ENCODE assay signal across 18 cellular contexts in genomic region chr4:40661803-40662202, GRCh38. TPM values are rescaled to one million over a fixed set of nuclear protein-coding genes. Genes with fewer than 3 reads are reported as not detected.
DNase-seq lines count a peak whose midpoint lies in the region; ATAC-seq and TF ChIP-seq lines count a peak whose summit lies in the region.
"Had no signal": no experiment of that assay in that cellular context is flagged by ENCODE, and none has a peak within 500 bp of the region (broad histone marks: within the 10 kb centered on the region; RNA-seq: fewer than 3 reads in every experiment).

No MANE protein-coding gene starts in this region.

- no peak overlapping the region for H3K56ac ChIP-seq in H9 (ENCODE audit: insufficient read length, low read depth, low read length)

- no peak overlapping the region for H4K91ac ChIP-seq in H9 (ENCODE audit: insufficient read length, low read depth, low read length)
- no peak overlapping the region for H4K91ac ChIP-seq in mesenchymal stem cell (ENCODE audit: low read length)

- H3K4me2 ChIP-seq in H9 (ENCODE audit: insufficient read depth, insufficient read length, low read length) (no peak overlapping the region), mesenchymal stem cell (ENCODE audit: low read length, poor library complexity, severe bottlenecking) (no peak overlapping the region), GM23248 (ENCODE audit: unreplicated experiment) (no peak overlapping the region)
- H3K4me2 ChIP-seq: KMS-11 had no signal

- H4K5ac ChIP-seq in H9 (ENCODE audit: insufficient read length, low read depth, low read length): no peak overlapping the region

- H3K14ac ChIP-seq in H9 (ENCODE audit: insufficient read depth, low read length) (no peak overlapping the region), mesenchymal stem cell (ENCODE audit: low read length in 2 of 2) (no peak overlapping the region)

- WGBS in H9 (ENCODE audit: extremely low coverage, insufficient read length, low lambda C conversion rate): no CpG with 5 or more reads among the region's 4 CpGs
- 90% methylated on average over 3 of the region's 4 CpGs for WGBS in mesenchymal stem cell
- WGBS in GM23248 (ENCODE audit: low coverage in 1 of 2, low lambda C conversion rate in 2 of 2, missing lambda C conversion rate in 2 of 2), 2 experiments: 52 to 61% methylated on average over 4 of the region's 4 CpGs

- H2AK5ac ChIP-seq in H9 (ENCODE audit: insufficient read length, low read length): no peak overlapping the region
- H2AK5ac ChIP-seq in mesenchymal stem cell (ENCODE audit: low read length, severe bottlenecking): peak overlapping the region; percentile 9

- H3K9me3 Mint-ChIP-seq in H9: no peaks in the 10 kb centered on the region
- no peaks in the 10 kb centered on the region for H3K9me3 Mint-ChIP-seq in activated T-helper 17 cell treated with anti-CD3 and anti-CD28 coated beads, Interleukin-2, amount 50 U/mL, for 72 hours
- H3K9me3 Mint-ChIP-seq: CD4-positive, alpha-beta T cell had no signal

- H3K27me3 ChIP-seq in H9 (ENCODE audit: insufficient read depth, low read length) (no peaks in the 10 kb centered on the region), mesenchymal stem cell (ENCODE audit: control insufficient read depth in 1 of 2, insufficient read depth in 1 of 2, low read length in 2 of 2) (no peaks in the 10 kb centered on the region), GM23248 (replicated peaks; ENCODE audit: insufficient read depth) (no peaks in the 10 kb centered on the region)

- in situ Hi-C loops in ACHN (cut with HindIII; ENCODE audit: low pct_ligation_motif_present, low pct_unique_long_range_greater_than_20kb, low sequenced_read_pairs) (no loop called here), GM23248 (cut with MboI) (no loop called here), GM13977 (cut with MboI; ENCODE audit: low pct_unique_long_range_greater_than_20kb, low sequenced_read_pairs, unreplicated experiment) (no loop called here)

- no peak overlapping the region for H2BK120ac ChIP-seq in H9 (ENCODE audit: low read depth, low read length, poor library complexity, severe bottlenecking)
- no peak overlapping the region for H2BK120ac ChIP-seq in mesenchymal stem cell (ENCODE audit: low read depth, low read length)

- H3K23ac ChIP-seq in H9 (ENCODE audit: insufficient read length, low read depth, low read length): no peak overlapping the region
- H3K23ac ChIP-seq in mesenchymal stem cell (ENCODE audit: low read length in 2 of 2): no peak overlapping the region

- TF ChIP-seq CTCF in H9 (conservative IDR thresholded peaks at IDR 0.05) (no peak), GM13977 (IDR thresholded peaks at IDR 0.05; ENCODE audit: extremely low read depth, insufficient read depth, missing control alignments) (no peak)

- H3K36me3 Mint-ChIP-seq in H9 (ENCODE audit: insufficient read depth in 1 of 3, low read depth in 3 of 3): no peaks in the 10 kb centered on the region
- H3K36me3 Mint-ChIP-seq in activated T-helper 17 cell treated with anti-CD3 and anti-CD28 coated beads, Interleukin-2, amount 50 U/mL, for 72 hours (ENCODE audit: low read depth): no peaks in the 10 kb centered on the region

- no peaks in the 10 kb centered on the region for H3K9me2 ChIP-seq in GM23248 (ENCODE audit: insufficient read depth)

- no peaks in the 10 kb centered on the region for H3K79me2 ChIP-seq in H9 (ENCODE audit: insufficient read depth, low read length)
- H3K79me2 ChIP-seq in GM23248 (ENCODE audit: insufficient read depth): no peaks in the 10 kb centered on the region

- H2AFZ ChIP-seq in H9 (ENCODE audit: low read length) (no peak overlapping the region), mesenchymal stem cell (ENCODE audit: low read depth, low read length) (no peak overlapping the region), GM23248 (no peak overlapping the region)

- peaks cover 3% of the 10 kb centered on the region; the same call in 1 of the 2 replicates for H3K4me1 ChIP-seq in H9 (ENCODE audit: insufficient read depth, low read length)
- peaks cover 2% of the 10 kb centered on the region for H3K4me1 ChIP-seq in mesenchymal stem cell (ENCODE audit: control insufficient read depth, insufficient read depth, low read depth, low read length)
- peaks cover 11% of the 10 kb centered on the region for H3K4me1 ChIP-seq in GM23248 (ENCODE audit: insufficient read depth)

- peak overlapping the region in 1 of 2 experiments; percentile 60; a peak in 2 of 5 replicates for H3K4me3 Mint-ChIP-seq in H9
- no peak overlapping the region for H3K4me3 Mint-ChIP-seq in activated T-helper 17 cell treated with anti-CD3 and anti-CD28 coated beads, Interleukin-2, amount 50 U/mL, for 72 hours
- H3K4me3 Mint-ChIP-seq: B cell; CD4-positive, alpha-beta T cell had no signal

- H2BK12ac ChIP-seq in H9 (ENCODE audit: insufficient read length, low read depth, low read length): no peak overlapping the region
- H2BK12ac ChIP-seq in mesenchymal stem cell (ENCODE audit: low read length in 2 of 2): no peak overlapping the region

- no peak overlapping the region for H3K4me3 ChIP-seq in mesenchymal stem cell (ENCODE audit: insufficient read depth in 1 of 2, low read depth in 1 of 2, low read length in 2 of 2)
- H3K4me3 ChIP-seq in GM23248: no peak overlapping the region

- no peak overlapping the region for H2BK15ac ChIP-seq in H9 (ENCODE audit: low read depth, low read length)
- no peak overlapping the region for H2BK15ac ChIP-seq in mesenchymal stem cell (ENCODE audit: low read depth, poor library complexity, severe bottlenecking)

- H3K9ac ChIP-seq in H9 (ENCODE audit: extremely low read depth, insufficient read length, low read length) (no peak overlapping the region), mesenchymal stem cell (ENCODE audit: low read length) (no peak overlapping the region), GM23248 (no peak overlapping the region)
- H3K9ac ChIP-seq: KMS-11 had no signal

- H3K36me3 ChIP-seq in mesenchymal stem cell (ENCODE audit: control insufficient read depth in 1 of 2, insufficient read depth in 2 of 2, low read depth in 1 of 2, low read length in 2 of 2): no peaks in the 10 kb centered on the region
- no peaks in the 10 kb centered on the region for H3K36me3 ChIP-seq in GM23248 (ENCODE audit: low read depth)

- peaks cover 9% of the 10 kb centered on the region; the same call in 1 of the 2 replicates for H3F3A ChIP-seq in GM23248 (ENCODE audit: insufficient read depth)

- H3K79me1 ChIP-seq in H9 (ENCODE audit: insufficient read depth, low read depth, low read length, poor library complexity, severe bottlenecking) (no peaks in the 10 kb centered on the region), mesenchymal stem cell (replicated peaks; ENCODE audit: low read length, poor library complexity, severe bottlenecking) (no peaks in the 10 kb centered on the region)

- H3K23me2 ChIP-seq in H9 (ENCODE audit: insufficient read length, low read depth, low read length, poor library complexity, severe bottlenecking): no peaks in the 10 kb centered on the region

- H3K18ac ChIP-seq in H9 (ENCODE audit: insufficient read length, low read depth, low read length) (no peak overlapping the region), mesenchymal stem cell (ENCODE audit: low read depth in 1 of 2, low read length in 2 of 2) (no peak overlapping the region)

- no peaks in the 10 kb centered on the region for H4K20me1 ChIP-seq in H9 (ENCODE audit: control insufficient read depth, insufficient read depth, insufficient read length)
- no peaks in the 10 kb centered on the region for H4K20me1 ChIP-seq in GM23248 (ENCODE audit: insufficient read depth)

- H4K8ac ChIP-seq in H9 (replicated peaks; ENCODE audit: insufficient read length, low read depth, low read length) (no peak overlapping the region), mesenchymal stem cell (ENCODE audit: low read length) (no peak overlapping the region)

- peak; percentile 26 for DNase-seq in DMS53 (lab: John Stamatoyannopoulos, UW)
- no peak for DNase-seq in DMS53 treated with DMSO at 0.1 percent for 48 hours (lab: John Stamatoyannopoulos, UW; ENCODE audit: unreplicated experiment)
- no peak for DNase-seq in H9
- DNase-seq in mesenchymal stem cell: no peak
- DNase-seq in ACHN: no peak
- no peak for DNase-seq in GM23248
- no peak for DNase-seq in GM13977 (ENCODE audit: low spot score)
- DNase-seq: C1 segment of cervical spinal cord; Calu3; CD4-positive, alpha-beta T cell; DMS 273 treated with DMSO at 0.1 percent for 48 hours; DMS79 treated with DMSO at 0.1 percent for 48 hours; EL; H7 had no signal

- ATAC-seq in activated T-helper 17 cell treated with anti-CD3 and anti-CD28 coated beads, Interleukin-2, amount 50 U/mL, for 72 hours (replicated peaks): no peak

- peaks cover 19 to 21% of the 10 kb centered on the region in 2 experiments for H3K4me1 Mint-ChIP-seq in H9
- peaks cover 17% of the 10 kb centered on the region for H3K4me1 Mint-ChIP-seq in activated T-helper 17 cell treated with anti-CD3 and anti-CD28 coated beads, Interleukin-2, amount 50 U/mL, for 72 hours

- no peak overlapping the region for H2BK5ac ChIP-seq in H9 (ENCODE audit: insufficient read length, low read length)
- H2BK5ac ChIP-seq in mesenchymal stem cell (ENCODE audit: low read depth, low read length, poor library complexity, severe bottlenecking): no peak overlapping the region

- H3K27ac ChIP-seq in H9 (ENCODE audit: insufficient read length, low read depth, low read length): no peak overlapping the region
- H3K27ac ChIP-seq in mesenchymal stem cell (ENCODE audit: low read length, poor library complexity, severe bottlenecking): no peak overlapping the region
- no peak overlapping the region for H3K27ac ChIP-seq in GM23248
- H3K27ac ChIP-seq: 22Rv1, KMS-11 had no signal

- H3K27ac Mint-ChIP-seq in H9: peak overlapping the region in 2 of 3 experiments; percentile 24 to 87; a peak in 2 of 7 replicates
- peak overlapping the region; percentile 15 for H3K27ac Mint-ChIP-seq in activated T-helper 17 cell treated with anti-CD3 and anti-CD28 coated beads, Interleukin-2, amount 50 U/mL, for 72 hours
- H3K27ac Mint-ChIP-seq: B cell; CD4-positive, alpha-beta T cell had no signal

- no peak overlapping the region for H3K4ac ChIP-seq in H9 (ENCODE audit: low read depth, low read length)
- H3K4ac ChIP-seq in mesenchymal stem cell (ENCODE audit: low read depth in 1 of 2, low read length in 2 of 2): no peak overlapping the region

- no peak overlapping the region for H2BK20ac ChIP-seq in H9 (ENCODE audit: low read depth, low read length, poor library complexity, severe bottlenecking)

- no peak overlapping the region for H3T11ph ChIP-seq in H9 (ENCODE audit: low read length)

- no peaks in the 10 kb centered on the region for H3K27me3 Mint-ChIP-seq in H9 (ENCODE audit: low read depth)
- H3K27me3 Mint-ChIP-seq in activated T-helper 17 cell treated with anti-CD3 and anti-CD28 coated beads, Interleukin-2, amount 50 U/mL, for 72 hours: peaks cover 3% of the 10 kb centered on the region
- H3K27me3 Mint-ChIP-seq: B cell; CD4-positive, alpha-beta T cell had no signal

- H3K9me3 ChIP-seq in H9 (ENCODE audit: control insufficient read depth, low read depth, low read length): no peaks in the 10 kb centered on the region
- no peaks in the 10 kb centered on the region for H3K9me3 ChIP-seq in mesenchymal stem cell (ENCODE audit: control insufficient read depth, low read length)
- H3K9me3 ChIP-seq in GM23248 (ENCODE audit: low read depth): no peaks in the 10 kb centered on the region

RNA-seq across cellular contexts. Expression of gene RBM47, which starts 32.1 kb away (rescaled TPM):
- total RNA-seq in H9 (2021): 70.3 and 75.9 TPM in 2 replicates
- under 1 TPM; 0.22 to 0.48 TPM for total RNA-seq in activated T-helper 17 cell treated with anti-CD3 and anti-CD28 coated beads, Interleukin-2, amount 50 U/mL, for 72 hours
- 3.9 TPM for polyA plus RNA-seq in mesenchymal stem cell (2013, experiment 1 of 2)
- 3.8 TPM for polyA plus RNA-seq in mesenchymal stem cell (2013, experiment 2 of 2)
- total RNA-seq in GM23248 (2014; rRNA removed; shearing (Covaris generic)): 1.3 and 2.0 TPM in 2 replicates
- polyA plus RNA-seq in GM23248 (2016; fragmentation: Nextera tagmentation; extraction: Ambion mirVana): 0.70 and 0.94 TPM in 2 replicates

Comparison
In these comparisons a context has a peak if more than half of its experiments do, and no peak if none do; other contexts are left out.
1. RNA of gene RBM47, which starts 32.1 kb away (total RNA-seq): 70.3 to 75.9 TPM in H9; 1.3 to 2.0 TPM in GM23248 and 0.22 to 0.48 TPM in activated T-helper 17 cell treated with anti-CD3 and anti-CD28 coated beads, Interleukin-2, amount 50 U/mL, for 72 hours; every median in the first group is over 10 times any median in the second.